Comparison of ENCODE assay signal across 8 cellular contexts in the genomic region with DNA sequence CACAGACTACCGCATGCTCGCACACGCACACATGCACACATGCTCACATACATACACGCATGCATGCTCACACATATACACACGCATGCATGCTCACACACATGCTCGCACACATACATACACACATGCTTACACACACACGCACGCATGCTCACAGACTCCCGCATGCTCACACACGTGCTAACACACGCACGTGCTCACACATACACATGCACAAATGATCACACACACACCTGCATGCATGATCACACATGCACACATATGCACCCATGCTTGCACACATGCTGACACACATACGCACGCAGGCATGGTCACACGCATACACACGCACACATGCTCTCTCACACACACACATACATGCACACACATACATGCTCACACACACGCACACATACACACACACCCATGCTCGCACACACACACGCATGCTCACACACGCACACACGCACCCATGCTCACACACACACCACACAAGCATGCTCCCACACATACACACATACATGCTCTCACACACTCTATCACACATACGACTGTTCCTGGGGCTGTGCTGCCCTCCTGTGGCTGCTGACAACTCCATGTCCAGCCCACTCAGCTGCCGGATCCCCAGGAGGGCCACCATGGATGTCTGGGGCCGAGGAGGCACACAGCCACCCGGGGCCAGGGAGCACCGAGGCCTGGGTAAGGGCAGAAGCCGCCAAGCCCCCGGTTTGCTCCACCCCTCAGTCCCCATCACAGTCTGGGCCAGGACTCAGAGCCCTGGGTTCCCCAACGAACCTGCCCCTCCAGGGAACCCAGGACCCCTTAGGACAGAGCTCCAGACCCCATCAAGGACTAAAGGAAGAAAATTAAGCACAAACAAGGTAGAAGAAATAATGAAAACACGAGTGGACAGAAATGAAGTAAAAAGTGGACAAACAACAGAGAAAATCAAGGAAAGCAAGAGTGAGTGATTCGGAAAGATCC. TPM values are rescaled to one million over a fixed set of nuclear protein-coding genes. Genes with fewer than 3 reads are reported as not detected.
DNase-seq lines count a peak whose midpoint lies in the region; ATAC-seq, FAIRE-seq and TF ChIP-seq lines count a peak whose summit lies in the region.

No MANE protein-coding gene starts in this region.

- no peaks in the 10 kb centered on the region for H3K36me3 ChIP-seq in mesenchymal stem cell (ENCODE audit: control insufficient read depth in 1 of 2, insufficient read depth in 2 of 2, low read depth in 1 of 2, low read length in 2 of 2)

- H4K91ac ChIP-seq in mesenchymal stem cell (ENCODE audit: low read length): no peak overlapping the region

- no peak overlapping the region for H3K9ac ChIP-seq in mesenchymal stem cell (ENCODE audit: low read length)

- H2AK5ac ChIP-seq in mesenchymal stem cell (ENCODE audit: low read length, severe bottlenecking): no peak overlapping the region

- no peak overlapping the region for H3K23ac ChIP-seq in mesenchymal stem cell (ENCODE audit: low read length in 2 of 2)

- H2BK12ac ChIP-seq in mesenchymal stem cell (ENCODE audit: low read length in 2 of 2): no peak overlapping the region

- no peak overlapping the region for H2BK5ac ChIP-seq in mesenchymal stem cell (ENCODE audit: low read depth, low read length, poor library complexity, severe bottlenecking)

- ATAC-seq in HG03139 (IDR thresholded peaks at IDR 0.05; ENCODE audit: unreplicated experiment): no peak

- peak overlapping the region in 1 of 2 experiments; percentile 28 for H3K14ac ChIP-seq in mesenchymal stem cell (ENCODE audit: low read length in 2 of 2)

- no peak overlapping the region for H3K18ac ChIP-seq in mesenchymal stem cell (ENCODE audit: low read depth in 1 of 2, low read length in 2 of 2)

- H3K4me2 ChIP-seq in mesenchymal stem cell (ENCODE audit: low read length, poor library complexity, severe bottlenecking): no peak overlapping the region

- H3K4me3 ChIP-seq in mesenchymal stem cell (ENCODE audit: insufficient read depth in 1 of 2, low read depth in 1 of 2, low read length in 2 of 2): no peak overlapping the region

- no peaks in the 10 kb centered on the region for H3K79me1 ChIP-seq in mesenchymal stem cell (replicated peaks; ENCODE audit: low read length, poor library complexity, severe bottlenecking)

- H4K8ac ChIP-seq in mesenchymal stem cell (ENCODE audit: low read length): no peak overlapping the region

- no peak overlapping the region for H3K27ac ChIP-seq in mesenchymal stem cell (ENCODE audit: low read length, poor library complexity, severe bottlenecking)

- peaks cover 9% of the 10 kb centered on the region for H3K4me1 ChIP-seq in mesenchymal stem cell (ENCODE audit: control insufficient read depth, insufficient read depth, low read depth, low read length)

- no peak overlapping the region for H2BK120ac ChIP-seq in mesenchymal stem cell (ENCODE audit: low read depth, low read length)

- WGBS in mesenchymal stem cell: 56% methylated on average over 30 of the region's 31 CpGs

- H3K4ac ChIP-seq in mesenchymal stem cell (ENCODE audit: low read depth in 1 of 2, low read length in 2 of 2): no peak overlapping the region

- H3K27me3 ChIP-seq in mesenchymal stem cell (ENCODE audit: control insufficient read depth in 1 of 2, insufficient read depth in 1 of 2, low read length in 2 of 2): peaks cover 0 to 45% of the 10 kb centered on the region in 2 experiments

- TF ChIP-seq POLR2A in H54 (IDR thresholded peaks at IDR 0.05; ENCODE audit: low read depth, low read length): no peak

- no peak for FAIRE-seq in H54 (lab: Jason Lieb, UNC)

- H2AFZ ChIP-seq in mesenchymal stem cell (ENCODE audit: low read depth, low read length): no peak overlapping the region

- H2BK15ac ChIP-seq in mesenchymal stem cell (ENCODE audit: low read depth, poor library complexity, severe bottlenecking): peak overlapping the region; percentile 50

- H3K9me3 ChIP-seq in mesenchymal stem cell (ENCODE audit: control insufficient read depth, low read length): no peaks in the 10 kb centered on the region

- DNase-seq in AG08396 (ENCODE audit: low spot score) (peak; percentile 86), H54 (ENCODE audit: insufficient read length, low spot score) (peak; percentile 94), NCI-H69 (lab: John Stamatoyannopoulos, UW) (peak; percentile 85), dermis microvascular lymphatic vessel endothelial cell (ENCODE audit: low read depth in 2 of 2) (peak; percentile 80 to 88), mesenchymal stem cell (peak; percentile 86)
- peak; percentile 79 to 83 for DNase-seq in activated CD4-positive, alpha-beta T cell treated with anti-CD3 and anti-CD28 coated beads, Interleukin-2, amount 50 U/mL, for 48 hours
- peak; percentile 34 to 52 for DNase-seq in stimulated activated CD8-positive, alpha-beta memory T cell treated with anti-CD3 and anti-CD28 coated beads, Interleukin-15, amount 100 ng/mL, for 4 hours (ENCODE audit: low read depth in 2 of 2)

RNA-seq across cellular contexts. Expression of a gene that starts 31.4 kb away (rescaled TPM):
- total RNA-seq in dermis microvascular lymphatic vessel endothelial cell: 330 and 460 TPM in 2 replicates
- 29.0 TPM for polyA plus RNA-seq in mesenchymal stem cell (2013, experiment 1 of 2)
- 30.0 TPM for polyA plus RNA-seq in mesenchymal stem cell (2013, experiment 2 of 2)

RNA-seq across cellular contexts. Expression of a gene that starts 55.9 kb away (rescaled TPM):
- 38.3 and 47.9 TPM in 2 replicates for total RNA-seq in dermis microvascular lymphatic vessel endothelial cell
- polyA plus RNA-seq in mesenchymal stem cell (2013, experiment 1 of 2): 38.4 TPM
- polyA plus RNA-seq in mesenchymal stem cell (2013, experiment 2 of 2): 36.4 TPM

Comparison
In these comparisons a context has a peak if more than half of its experiments do, and no peak if none do; other contexts are left out.
1. DNase-seq: peak in every context shown above with its lines; median percentile 94 in H54; 86 in AG08396; 86 in mesenchymal stem cell; 85 in NCI-H69; 84 in dermis microvascular lymphatic vessel endothelial cell; 81 in activated CD4-positive, alpha-beta T cell treated with anti-CD3 and anti-CD28 coated beads, Interleukin-2, amount 50 U/mL, for 48 hours; 43 in stimulated activated CD8-positive, alpha-beta memory T cell treated with anti-CD3 and anti-CD28 coated beads, Interleukin-15, amount 100 ng/mL, for 4 hours.